11 cellular contexts compared by ENCODE assay signal in genomic region chr11:63406458-63406857, GRCh38. TPM values are rescaled to one million over a fixed set of nuclear protein-coding genes. Genes with fewer than 3 reads are reported as not detected.
"Had no signal": no experiment of that assay in that cellular context is flagged by ENCODE, and none has a peak within 500 bp of the region (broad histone marks: within the 10 kb centered on the region; RNA-seq: fewer than 3 reads in every experiment).

No MANE protein-coding gene starts in this region.

- H3K9ac ChIP-seq: GM23248 had no signal

- H3K4me3 ChIP-seq: GM23248, HAP-1 had no signal

- H3K4me1 Mint-ChIP-seq: H9 had no signal

- H3K27ac Mint-ChIP-seq: H9, HFFc6 had no signal

- DNase-seq: GM23248, GOT3, H7, H9, HCEC 1CT, HFFc6 had no signal

- H3K4me1 ChIP-seq: HAP-1 had no signal

- H3K27ac ChIP-seq: GM23248 had no signal

- H3K9me3 Mint-ChIP-seq: H9, HFFc6 had no signal

- H3K4me3 Mint-ChIP-seq: H9, HFFc6 had no signal

- H3K9me3 ChIP-seq: HAP-1 had no signal

- H3K36me3 ChIP-seq: HAP-1 had no signal

- FAIRE-seq: H1, H54 had no signal

- ATAC-seq: HCT116 had no signal

- H2AFZ ChIP-seq: GM23248 had no signal

RNA-seq across cellular contexts. Expression of gene SLC22A9, which starts 36.9 kb away (rescaled TPM):
- total RNA-seq: GM23248, H1, H4, H7, H9, HFFc6 had no signal
- polyA plus RNA-seq: GM23248, H1 had no signal
